ENCODE assay signal across 7 cellular contexts in genomic region chr7:76048668-76048988, GRCh38. TPM values are rescaled to one million over a fixed set of nuclear protein-coding genes. Genes with fewer than 3 reads are reported as not detected.
DNase-seq lines count a peak whose midpoint lies in the region; ATAC-seq and TF ChIP-seq lines count a peak whose summit lies in the region.

No MANE protein-coding gene starts in this region.

- CTCF ChIA-PET in activated CD4-positive, alpha-beta memory T cell treated with anti-CD3 and anti-CD28 coated beads, Interleukin-2, amount 10 ng/mL, durations not matched to agents 7 days and 5 days (lab: Charles Lee): interaction anchor here (0.8 to 2.2 kb wide), 3 partner anchors 134 to 269 kb away, joined by 3 to 6 read pairs (median 3); partner anchors contain the start of gene POR

- POLR2A ChIA-PET in activated CD4-positive, alpha-beta memory T cell treated with anti-CD3 and anti-CD28 coated beads, Interleukin-2, amount 10 ng/mL, durations not matched to agents 7 days and 5 days (lab: Charles Lee): interaction anchor here (1.1 to 2.8 kb wide), 15 partner anchors 8 to 270 kb away, joined by 3 to 18 read pairs (median 6); partner anchors contain the start of genes POR, RHBDD2 and TMEM120A

- peaks cover 41% of the 10 kb centered on the region for H3K36me3 Mint-ChIP-seq in activated CD4-positive, alpha-beta memory T cell treated with anti-CD3 and anti-CD28 coated beads, Interleukin-2, amount 10 ng/mL, durations not matched to agents 7 days and 5 days (ENCODE audit: low read depth)

- TF ChIP-seq CTCF in GM13976 (IDR thresholded peaks at IDR 0.05; ENCODE audit: borderline replicate concordance, control extremely low read depth, extremely low read depth, insufficient read depth, missing control alignments): no peak
- no peak for TF ChIP-seq CTCF in fibroblast of villous mesenchyme (IDR thresholded peaks at IDR 0.05; ENCODE audit: insufficient read depth, low read depth, low read length)
- peak in 1 of 4 experiments; percentile 25 for TF ChIP-seq CTCF in prostate gland (IDR thresholded peaks at IDR 0.05)

- H3K4me3 Mint-ChIP-seq in activated CD4-positive, alpha-beta memory T cell treated with anti-CD3 and anti-CD28 coated beads, Interleukin-2, amount 10 ng/mL, durations not matched to agents 7 days and 5 days: peak overlapping the region; percentile 95

- peaks cover 29% of the 10 kb centered on the region for H3K4me1 ChIP-seq in Karpas-422 (ENCODE audit: low read length)
- peaks cover 8% of the 10 kb centered on the region for H3K4me1 ChIP-seq in prostate gland (replicated peaks)

- peak overlapping the region; percentile 99 for H3K9ac ChIP-seq in Karpas-422 (ENCODE audit: low read length)

- no peaks in the 10 kb centered on the region for H3K9me3 ChIP-seq in Karpas-422 (ENCODE audit: low read length)
- H3K9me3 ChIP-seq in prostate gland: no peaks in the 10 kb centered on the region

- peaks cover 98% of the 10 kb centered on the region for H3K79me2 ChIP-seq in Karpas-422 (ENCODE audit: low read length)

- H3K4me3 ChIP-seq in Karpas-422 (ENCODE audit: low read length) (peak overlapping the region; percentile 99), fibroblast of villous mesenchyme (ENCODE audit: low read depth, low read length) (peak overlapping the region; percentile 98), prostate gland (peak overlapping the region; percentile 90 to 98)

- ATAC-seq in HG03469 (IDR thresholded peaks at IDR 0.05; ENCODE audit: unreplicated experiment): no peak

- peaks cover 20% of the 10 kb centered on the region for H4K20me1 ChIP-seq in Karpas-422 (ENCODE audit: insufficient read depth, low read depth, low read length)

- H3K9me2 ChIP-seq in Karpas-422 (replicated peaks; ENCODE audit: insufficient read depth, low read length): no peaks in the 10 kb centered on the region

- H3K27ac Mint-ChIP-seq in activated CD4-positive, alpha-beta memory T cell treated with anti-CD3 and anti-CD28 coated beads, Interleukin-2, amount 10 ng/mL, durations not matched to agents 7 days and 5 days: peak overlapping the region; percentile 93

- H3K9me3 Mint-ChIP-seq in activated CD4-positive, alpha-beta memory T cell treated with anti-CD3 and anti-CD28 coated beads, Interleukin-2, amount 10 ng/mL, durations not matched to agents 7 days and 5 days: no peaks in the 10 kb centered on the region

- H3K4me1 Mint-ChIP-seq in activated CD4-positive, alpha-beta memory T cell treated with anti-CD3 and anti-CD28 coated beads, Interleukin-2, amount 10 ng/mL, durations not matched to agents 7 days and 5 days: peaks cover 62% of the 10 kb centered on the region

- no peaks in the 10 kb centered on the region for H3K27me3 ChIP-seq in Karpas-422 (ENCODE audit: low read length)
- H3K27me3 ChIP-seq in prostate gland (replicated peaks; ENCODE audit: insufficient read depth): no peaks in the 10 kb centered on the region

- H3K4me2 ChIP-seq in Karpas-422 (ENCODE audit: low read depth, low read length, poor library complexity, severe bottlenecking): peak overlapping the region; percentile 83

- H3K27ac ChIP-seq in Karpas-422 (ENCODE audit: low read length) (peak overlapping the region; percentile 83), prostate gland (peak overlapping the region; percentile 72 to 84)

- no peak overlapping the region for H2AFZ ChIP-seq in Karpas-422 (ENCODE audit: low read length)

- no peaks in the 10 kb centered on the region for H3K27me3 Mint-ChIP-seq in activated CD4-positive, alpha-beta memory T cell treated with anti-CD3 and anti-CD28 coated beads, Interleukin-2, amount 10 ng/mL, durations not matched to agents 7 days and 5 days

- WGBS in prostate gland: 2% methylated on average over 9 of the region's 9 CpGs

- H3K36me3 ChIP-seq in Karpas-422 (ENCODE audit: insufficient read depth, low read length): 0 out of 2 replicates have a peak, but pooled peaks cover 4% of the 10 kb centered on the region
- H3K36me3 ChIP-seq in prostate gland: no peaks in the 10 kb centered on the region

- in situ Hi-C loops in GM13976 (cut with MboI; ENCODE audit: low sequenced_read_pairs, unreplicated experiment): no loop called here

- intact Hi-C loops in prostate gland (cut with DNase I): no loop called here

- no peak for TF ChIP-seq POLR2A in prostate gland (IDR thresholded peaks at IDR 0.05)

- DNase-seq in GM13976 (ENCODE audit: low spot score) (peak; percentile 65), Karpas-422 (peak; percentile 75), fibroblast of villous mesenchyme (ENCODE audit: low read depth) (no peak), prostate gland (ENCODE audit: low spot score) (no peak), putamen (ENCODE audit: low spot score) (no peak)
- DNase-seq in activated CD4-positive, alpha-beta memory T cell treated with anti-CD3 and anti-CD28 coated beads, Interleukin-2, amount 10 ng/mL, durations not matched to agents 7 days and 5 days: no peak

RNA-seq across cellular contexts. Expression of gene MDH2, which starts 0.7 kb away (rescaled TPM):
- 142 TPM in 2 replicates for total RNA-seq in Karpas-422 (2014; rRNA removed; shearing (Covaris generic); ENCODE audit: low replicate concordance)
- total RNA-seq in activated CD4-positive, alpha-beta memory T cell treated with anti-CD3 and anti-CD28 coated beads, Interleukin-2, amount 10 ng/mL, durations not matched to agents 7 days and 5 days: 100 to 1,000 TPM; 159 to 161 TPM
- 35.8 and 47.4 TPM in 2 replicates for total RNA-seq in fibroblast of villous mesenchyme
- 100 to 1,000 TPM; 116 to 117 TPM for total RNA-seq in prostate gland

RNA-seq across cellular contexts. Expression of gene STYXL1, which starts 0.8 kb away (rescaled TPM):
- 22.2 and 30.5 TPM in 2 replicates for total RNA-seq in Karpas-422 (2014; rRNA removed; shearing (Covaris generic); ENCODE audit: low replicate concordance)
- total RNA-seq in activated CD4-positive, alpha-beta memory T cell treated with anti-CD3 and anti-CD28 coated beads, Interleukin-2, amount 10 ng/mL, durations not matched to agents 7 days and 5 days: 10 to 100 TPM; 37.3 to 40.4 TPM
- 31.2 and 35.4 TPM in 2 replicates for total RNA-seq in fibroblast of villous mesenchyme
- total RNA-seq in prostate gland: 10 to 100 TPM; 29.8 to 94.5 TPM

RNA-seq across cellular contexts. Expression of gene TMEM120A, which starts 54.2 kb away (rescaled TPM):
- 32.8 and 35.6 TPM in 2 replicates for total RNA-seq in Karpas-422 (2014; rRNA removed; shearing (Covaris generic); ENCODE audit: low replicate concordance)
- 10 to 100 TPM; 34.3 to 34.9 TPM for total RNA-seq in activated CD4-positive, alpha-beta memory T cell treated with anti-CD3 and anti-CD28 coated beads, Interleukin-2, amount 10 ng/mL, durations not matched to agents 7 days and 5 days
- total RNA-seq in fibroblast of villous mesenchyme (18.4 and 30.2 TPM in 2 replicates), prostate gland (10 to 100 TPM; 20.2 to 40.8 TPM)

Comparison
In these comparisons a context has a peak if more than half of its experiments do, and no peak if none do; other contexts are left out.
1. DNase-seq: peak in GM13976 (single experiment) and Karpas-422 (single experiment); none in activated CD4-positive, alpha-beta memory T cell treated with anti-CD3 and anti-CD28 coated beads, Interleukin-2, amount 10 ng/mL, durations not matched to agents 7 days and 5 days (single experiment), fibroblast of villous mesenchyme (single experiment), prostate gland (single experiment) and putamen (single experiment).
2. Peak in every context shown above with its lines, with median percentiles within 50 percentile points of each other: H3K4me3 ChIP-seq.